Comparison of ENCODE assay signal across 20 cellular contexts in the genomic region with DNA sequence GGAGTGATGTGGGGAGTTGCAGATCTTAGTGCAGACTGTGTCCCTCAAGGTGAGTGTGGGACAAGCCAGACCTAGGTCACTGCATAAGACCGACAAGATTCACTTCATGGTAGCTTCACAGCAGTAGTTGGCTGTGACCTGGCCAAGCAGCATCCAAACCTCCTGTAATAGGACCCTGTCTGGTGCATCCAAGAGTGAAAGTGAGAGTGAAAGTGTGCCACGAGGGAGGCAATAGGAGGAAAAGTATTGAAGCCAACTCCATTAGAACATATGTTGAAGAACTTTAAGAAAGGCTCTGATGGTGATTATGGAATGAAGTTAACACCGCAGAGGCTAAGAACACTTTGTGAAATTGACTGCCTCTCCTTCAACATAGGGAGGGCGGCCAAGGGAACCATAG. TPM values are rescaled to one million over a fixed set of nuclear protein-coding genes. Genes with fewer than 3 reads are reported as not detected.
DNase-seq lines count a peak whose midpoint lies in the region; ATAC-seq and TF ChIP-seq lines count a peak whose summit lies in the region.
"Had no signal": no experiment of that assay in that cellular context is flagged by ENCODE, and none has a peak within 500 bp of the region (broad histone marks: within the 10 kb centered on the region; RNA-seq: fewer than 3 reads in every experiment).

No MANE protein-coding gene starts in this region.

- H3K9me3 Mint-ChIP-seq in nephron (peaks cover 4% of the 10 kb centered on the region), neural progenitor cell (no peaks in the 10 kb centered on the region)
- H3K9me3 Mint-ChIP-seq: CD8-positive, alpha-beta T cell had no signal

- intact Hi-C loops in body of pancreas (cut with DNase I), result no loop called here

- H3K4me2 ChIP-seq in neural progenitor cell, result no peak overlapping the region
- H3K4me2 ChIP-seq: BLaER1 treated with 17β-estradiol and CSF1 and Interleukin-3, amounts not matched to agents 10 nM and 100 nM had no signal

- POLR2A ChIA-PET in HEK293 (lab: Yijun Ruan, JAX), result no interaction called here

- H3K4me1 ChIP-seq in HEK293 (ENCODE audit: control insufficient read depth, insufficient read depth, low read length) (no peaks in the 10 kb centered on the region), body of pancreas (peaks cover 49% of the 10 kb centered on the region), neural progenitor cell (no peaks in the 10 kb centered on the region)

- H3K4me1 Mint-ChIP-seq in nephron, result no peaks in the 10 kb centered on the region
- H3K4me1 Mint-ChIP-seq in neural progenitor cell, result no peaks in the 10 kb centered on the region

- H3K36me3 ChIP-seq in HEK293 (ENCODE audit: control insufficient read depth in 2 of 2, insufficient read depth in 1 of 2, low read length in 2 of 2) (no peaks in the 10 kb centered on the region), body of pancreas (replicated peaks in 1 of 2; ENCODE audit: insufficient read depth in 1 of 2, low read depth in 2 of 2) (no peaks in the 10 kb centered on the region), neural progenitor cell (no peaks in the 10 kb centered on the region), MG63 (no peaks in the 10 kb centered on the region)
- H3K36me3 ChIP-seq: BLaER1 treated with 17β-estradiol and CSF1 and Interleukin-3, amounts not matched to agents 10 nM and 100 nM had no signal

- TF ChIP-seq POLR2A in body of pancreas (IDR thresholded peaks at IDR 0.05), result no peak

- ATAC-seq in body of pancreas, result no peak
- no peak for ATAC-seq in HG03135 (IDR thresholded peaks at IDR 0.05; ENCODE audit: unreplicated experiment)
- no peak for ATAC-seq in GM21423 (IDR thresholded peaks at IDR 0.05; ENCODE audit: unreplicated experiment)
- ATAC-seq: CD8-positive, alpha-beta T cell had no signal

- no peak overlapping the region for H3K4me3 ChIP-seq in HEK293 (ENCODE audit: low read depth, low read length)
- no peak overlapping the region for H3K4me3 ChIP-seq in body of pancreas
- no peak overlapping the region for H3K4me3 ChIP-seq in neural progenitor cell
- H3K4me3 ChIP-seq in MG63, result no peak overlapping the region
- H3K4me3 ChIP-seq: BLaER1 treated with 17β-estradiol and CSF1 and Interleukin-3, amounts not matched to agents 10 nM and 100 nM; SK-N-MC had no signal

- no peak overlapping the region for H2AFZ ChIP-seq in neural progenitor cell (replicated peaks)

- H3K4me3 Mint-ChIP-seq in nephron, result no peak overlapping the region
- no peak overlapping the region for H3K4me3 Mint-ChIP-seq in neural progenitor cell
- H3K4me3 Mint-ChIP-seq: CD8-positive, alpha-beta T cell had no signal

- H3K27me3 ChIP-seq in body of pancreas (no peaks in the 10 kb centered on the region), neural progenitor cell (no peaks in the 10 kb centered on the region), MG63 (no peaks in the 10 kb centered on the region)
- H3K27me3 ChIP-seq: BLaER1 treated with 17β-estradiol and CSF1 and Interleukin-3, amounts not matched to agents 10 nM and 100 nM had no signal

- DNase-seq in body of pancreas, result no peak
- DNase-seq in neural progenitor cell (ENCODE audit: low spot score), result no peak
- DNase-seq in MG63, result no peak
- DNase-seq: 8988T; CD8-positive, alpha-beta T cell; H7; KG1; NCI-H1694 treated with DMSO at 0.1 percent for 48 hours; NCI-H2081 treated with DMSO at 0.1 percent for 48 hours; NCI-H446 treated with DMSO at 0.1 percent for 48 hours; NCI-H526 treated with DMSO at 0.1 percent for 48 hours; SHP77 treated with DMSO at 0.1 percent for 48 hours had no signal

- H4K20me1 ChIP-seq in neural progenitor cell (ENCODE audit: low read depth), result no peaks in the 10 kb centered on the region
- H4K20me1 ChIP-seq: BLaER1 treated with 17β-estradiol and CSF1 and Interleukin-3, amounts not matched to agents 10 nM and 100 nM had no signal

- H3K79me2 ChIP-seq in neural progenitor cell (ENCODE audit: low read depth), result no peaks in the 10 kb centered on the region

- H3K36me3 Mint-ChIP-seq in nephron (ENCODE audit: low read depth) (no peaks in the 10 kb centered on the region), neural progenitor cell (no peaks in the 10 kb centered on the region)
- H3K36me3 Mint-ChIP-seq: CD8-positive, alpha-beta T cell had no signal

- H3K9ac ChIP-seq in neural progenitor cell, result no peak overlapping the region
- H3K9ac ChIP-seq: BLaER1 treated with 17β-estradiol and CSF1 and Interleukin-3, amounts not matched to agents 10 nM and 100 nM had no signal

- H3K27ac Mint-ChIP-seq in nephron (peak overlapping the region; percentile 76 to 86 (median 85)), neural progenitor cell (no peak overlapping the region)
- H3K27ac Mint-ChIP-seq: CD8-positive, alpha-beta T cell had no signal

- H3K27me3 Mint-ChIP-seq in nephron (ENCODE audit: low read depth) (peaks cover 11% of the 10 kb centered on the region), neural progenitor cell (ENCODE audit: insufficient read depth, low read depth) (peaks cover 12% of the 10 kb centered on the region)

- H3K9me3 ChIP-seq in HEK293 (ENCODE audit: control insufficient read depth, insufficient read depth, low read depth, low read length), result no peaks in the 10 kb centered on the region
- no peaks in the 10 kb centered on the region for H3K9me3 ChIP-seq in body of pancreas
- no peaks in the 10 kb centered on the region for H3K9me3 ChIP-seq in neural progenitor cell (ENCODE audit: low read depth)
- H3K9me3 ChIP-seq in MG63, result no peaks in the 10 kb centered on the region

- 71 to 80% methylated on average over 4 of the region's 4 CpGs for WGBS in body of pancreas, 2 donors

- peak overlapping the region; percentile 8 for H3K27ac ChIP-seq in C4-2B
- H3K27ac ChIP-seq in HEK293 (ENCODE audit: extremely low read depth, low read depth, low read length), result no peak overlapping the region
- H3K27ac ChIP-seq in body of pancreas, result peak overlapping the region; percentile 76 to 89 (median 83)
- H3K27ac ChIP-seq in neural progenitor cell, result no peak overlapping the region
- H3K27ac ChIP-seq: BLaER1 treated with 17β-estradiol and CSF1 and Interleukin-3, amounts not matched to agents 10 nM and 100 nM; RWPE1; SK-N-MC had no signal

- no peaks in the 10 kb centered on the region for H3F3A ChIP-seq in neural progenitor cell (ENCODE audit: low read depth)

- CTCF ChIA-PET in HEK293 (lab: Yijun Ruan, JAX), result no interaction called here

- TF ChIP-seq CTCF in C4-2B (conservative IDR thresholded peaks at IDR 0.05), result no peak
- TF ChIP-seq CTCF in HEK293 (tag by site-specific recombination; IDR thresholded peaks at IDR 0.05), result no peak
- no peak for TF ChIP-seq CTCF in body of pancreas (IDR thresholded peaks at IDR 0.05)
- TF ChIP-seq CTCF in nephron (IDR thresholded peaks at IDR 0.05; ENCODE audit: unreplicated experiment in 3 of 3), result no peak
- TF ChIP-seq CTCF in neural progenitor cell (IDR thresholded peaks at IDR 0.05), result no peak

TF ChIP-seq in HEK293, 187 proteins besides CTCF, POLR2A, EP300 and RAD21:
- no peak for TF ChIP-seq KLF9 (tag by site-specific recombination; IDR thresholded peaks at IDR 0.05; ENCODE audit: low read depth)
- TF ChIP-seq PRDM1 (tag by site-specific recombination; IDR thresholded peaks at IDR 0.05), result peak; percentile 24; the same call in 1 of the 2 replicates

RNA-seq across cellular contexts. Expression of gene ZNF33B, which starts 7.8 kb away (rescaled TPM):
- total RNA-seq in body of pancreas (10 to 100 TPM; 27.0 to 82.5 TPM), neural progenitor cell (ENCODE audit: low replicate concordance) (34.5 and 55.8 TPM in 2 replicates)
- 4.2 and 5.1 TPM in 2 replicates for total RNA-seq in MG63 (2014; rRNA removed; shearing (Covaris generic); ENCODE audit: low replicate concordance)

Comparison
In these comparisons a context has a peak if more than half of its experiments do, and no peak if none do; other contexts are left out.
1. H3K27ac ChIP-seq: peak in C4-2B (single experiment) and body of pancreas (4 of 4); none in HEK293 (single experiment) and neural progenitor cell (single experiment).